Comparison of ENCODE assay signal across 1 cellular context in genomic region chr16:17827313-17827712, GRCh38.
TF ChIP-seq lines count a peak whose summit lies in the region.

No MANE protein-coding gene starts in this region.

TF ChIP-seq in IMR-90, 13 proteins besides CTCF, POLR2A, EP300 and RAD21:
- TF ChIP-seq RCOR1 (IDR thresholded peaks at IDR 0.05; ENCODE audit: insufficient replicate concordance, low read length): no peak
- no peak for TF ChIP-seq CHD1 (IDR thresholded peaks at IDR 0.05; ENCODE audit: low read depth, low read length)
- TF ChIP-seq ELK1 (IDR thresholded peaks at IDR 0.05; ENCODE audit: borderline replicate concordance, low read depth, low read length): no peak
- TF ChIP-seq NFE2L2 (IDR thresholded peaks at IDR 0.05; ENCODE audit: low read depth, low read length): no peak
- no peak for TF ChIP-seq CEBPB (IDR thresholded peaks at IDR 0.05; ENCODE audit: low read depth, low read length)
- no peak for TF ChIP-seq FOS (IDR thresholded peaks at IDR 0.05; ENCODE audit: low read depth, low read length)
- no peak for TF ChIP-seq MAFK (IDR thresholded peaks at IDR 0.05; ENCODE audit: low read depth, low read length)
- no peak for TF ChIP-seq BHLHE40 (IDR thresholded peaks at IDR 0.05; ENCODE audit: low read depth, low read length)
- no peak for TF ChIP-seq MXI1 (IDR thresholded peaks at IDR 0.05; ENCODE audit: borderline replicate concordance, low read depth, low read length)
- TF ChIP-seq SMC3 (IDR thresholded peaks at IDR 0.05; ENCODE audit: low read depth, low read length): no peak
- TF ChIP-seq RFX5 (IDR thresholded peaks at IDR 0.05; ENCODE audit: low read depth, low read length): no peak
- no peak for TF ChIP-seq USF2 (IDR thresholded peaks at IDR 0.05; ENCODE audit: low read depth, low read length)
